Comparison of ENCODE assay signal across 8 cellular contexts in genomic region chr18:2846638-2847340, GRCh38. TPM values are rescaled to one million over a fixed set of nuclear protein-coding genes. Genes with fewer than 3 reads are reported as not detected.
DNase-seq lines count a peak whose midpoint lies in the region; ATAC-seq and TF ChIP-seq lines count a peak whose summit lies in the region.

EMILIN2 (plus strand) TSS chr18:2847006; CDS start chr18:2847189, 183 bp downstream.

- no peak for TF ChIP-seq POLR2A in breast epithelium (IDR thresholded peaks at IDR 0.05)

- TF ChIP-seq CTCF in SU-DHL-6 (IDR thresholded peaks at IDR 0.05; ENCODE audit: insufficient read depth, low read length, poor library complexity, severe bottlenecking) (no peak), breast epithelium (IDR thresholded peaks at IDR 0.05) (no peak)

- no peaks in the 10 kb centered on the region for H3K9me2 ChIP-seq in SU-DHL-6 (replicated peaks; ENCODE audit: insufficient read depth, low read length)

- H3K79me2 ChIP-seq in SU-DHL-6 (ENCODE audit: insufficient read depth, low read length), result no peaks in the 10 kb centered on the region

- intact Hi-C loops in breast epithelium (cut with DNase I; ENCODE audit: low total_unique reads), result no loop called here
- intact Hi-C loops in left colon (cut with DNase I, micrococcal nuclease), result no loop called here

- H3K4me3 ChIP-seq in H7 (ENCODE audit: insufficient read depth, low read depth, low read length) (peak within 1 kb of the TSS; percentile 68), SU-DHL-6 (ENCODE audit: insufficient read depth, low read length, poor library complexity, severe bottlenecking) (no peak within 1 kb of the TSS), breast epithelium (peak within 1 kb of the TSS; percentile 58 to 78 (median 62))

- H2AFZ ChIP-seq in SU-DHL-6 (ENCODE audit: low read depth, low read length, severe bottlenecking), result no peak within 1 kb of the TSS

- H3K36me3 ChIP-seq in H7 (replicated peaks; ENCODE audit: control insufficient read depth, insufficient read depth, low read length) (no peaks in the 10 kb centered on the region), SU-DHL-6 (ENCODE audit: low read length) (no peaks in the 10 kb centered on the region), breast epithelium (no peaks in the 10 kb centered on the region)

- peaks cover 0 to 13% of the 10 kb centered on the region in 2 donors for H3K4me1 ChIP-seq in breast epithelium

- H3K27me3 ChIP-seq in H7 (ENCODE audit: control insufficient read depth, insufficient read depth, low read length), result peaks cover 50% of the 10 kb centered on the region
- H3K27me3 ChIP-seq in SU-DHL-6 (ENCODE audit: low read length), result no peaks in the 10 kb centered on the region
- H3K27me3 ChIP-seq in breast epithelium, result peaks cover 0 to 26% of the 10 kb centered on the region in 2 donors

- H3K9ac ChIP-seq in SU-DHL-6 (ENCODE audit: low read length), result no peak within 1 kb of the TSS

- H3K27ac ChIP-seq in SU-DHL-6 (ENCODE audit: low read depth, low read length) (no peak within 1 kb of the TSS), breast epithelium (peak within 1 kb of the TSS; percentile 79 to 93)

- no peaks in the 10 kb centered on the region for H3F3A ChIP-seq in SU-DHL-6 (ENCODE audit: insufficient read depth)

- peak within 1 kb of the TSS; percentile 27 for H3K4me2 ChIP-seq in SU-DHL-6 (ENCODE audit: low read depth, low read length, poor library complexity, severe bottlenecking)

- no peaks in the 10 kb centered on the region for H3K9me3 ChIP-seq in SU-DHL-6 (ENCODE audit: insufficient read depth, low read length)
- H3K9me3 ChIP-seq in breast epithelium, result no peaks in the 10 kb centered on the region

- H4K20me1 ChIP-seq in SU-DHL-6 (ENCODE audit: low read depth, low read length), result no peaks in the 10 kb centered on the region

- DNase-seq in CD1c-positive myeloid dendritic cell (ENCODE audit: extremely low spot score), result peak; percentile 95
- DNase-seq in H7, result peak; percentile 88
- peak in 1 of 2 donors; percentile 32 for DNase-seq in breast epithelium (ENCODE audit: low spot score in 2 of 2)
- peak; percentile 66 to 67 for DNase-seq in left colon
- DNase-seq in stimulated activated CD4-positive, alpha-beta T cell treated with anti-CD3 and anti-CD28 coated beads, TNF-alpha, amount 100 ng/mL, for 1 hour (ENCODE audit: low read depth in 3 of 3, low spot score in 1 of 3), result peak in 2 of 3 donors; percentile 18 to 28
- no peak for DNase-seq in superior temporal gyrus (ENCODE audit: extremely low spot score)
- no peak for DNase-seq in UCSD-AML1 (lab: John Stamatoyannopoulos, UW; ENCODE audit: unreplicated experiment)

- ATAC-seq in left colon, result peak; percentile 55

RNA-seq across cellular contexts. Expression of gene EMILIN2, which starts in this region (rescaled TPM):
- 15.2 and 20.6 TPM in 2 replicates for total RNA-seq in H7 (2014; rRNA removed; shearing (Covaris generic))
- total RNA-seq in breast epithelium, result 10 to 100 TPM; 23.9 to 45.1 (median 32.4) TPM
- total RNA-seq in left colon, result 10 to 100 TPM; 16.3 to 18.1 TPM

Comparison
In these comparisons a context has a peak if more than half of its experiments do, and no peak if none do; other contexts are left out.
1. DNase-seq: peak in CD1c-positive myeloid dendritic cell (single experiment), H7 (single experiment), left colon (2 of 2) and stimulated activated CD4-positive, alpha-beta T cell treated with anti-CD3 and anti-CD28 coated beads, TNF-alpha, amount 100 ng/mL, for 1 hour (2 of 3); none in superior temporal gyrus (single experiment) and UCSD-AML1 (single experiment).